Comparison of ENCODE assay signal across 15 cellular contexts in genomic region chr20:36819662-36820061, GRCh38. TPM values are rescaled to one million over a fixed set of nuclear protein-coding genes. Genes with fewer than 3 reads are reported as not detected.
A peak's percentile ranks its signal among the peaks of the same experiment; 100 is the strongest.
DNase-seq lines count a peak whose midpoint lies in the region; ATAC-seq and TF ChIP-seq lines count a peak whose summit lies in the region.
"Had no signal": no experiment of that assay in that cellular context is flagged by ENCODE, and none has a peak within 500 bp of the region (broad histone marks: within the 10 kb centered on the region; RNA-seq: fewer than 3 reads in every experiment).

No MANE protein-coding gene starts in this region.

- no peaks in the 10 kb centered on the region for H3K79me1 ChIP-seq in H9 (ENCODE audit: insufficient read depth, low read depth, low read length, poor library complexity, severe bottlenecking)

- H3K27me3 ChIP-seq in H9 (ENCODE audit: insufficient read depth, low read length) (no peaks in the 10 kb centered on the region), esophagus muscularis mucosa (no peaks in the 10 kb centered on the region), rectal smooth muscle tissue (ENCODE audit: control insufficient read depth, insufficient read depth, low read length) (no peaks in the 10 kb centered on the region)

- H3K4ac ChIP-seq in H9 (ENCODE audit: low read depth, low read length): no peak overlapping the region

- H3K4me3 ChIP-seq in esophagus muscularis mucosa (no peak overlapping the region), rectal smooth muscle tissue (ENCODE audit: low read length) (no peak overlapping the region)
- H3K4me3 ChIP-seq: skin epidermis had no signal

- no peak overlapping the region for H2BK120ac ChIP-seq in H9 (ENCODE audit: low read depth, low read length, poor library complexity, severe bottlenecking)

- no peak overlapping the region for H4K5ac ChIP-seq in H9 (ENCODE audit: insufficient read length, low read depth, low read length)

- H3K4me1 Mint-ChIP-seq in H9: peaks cover 18 to 23% of the 10 kb centered on the region in 2 experiments

- H3K4me1 ChIP-seq in H9 (ENCODE audit: insufficient read depth, low read length): no peaks in the 10 kb centered on the region
- H3K4me1 ChIP-seq in esophagus muscularis mucosa: peaks cover 44 to 64% (median 58%) of the 10 kb centered on the region in 4 donors
- H3K4me1 ChIP-seq in rectal smooth muscle tissue (ENCODE audit: control insufficient read depth, insufficient read depth, low read length): peaks cover 13% of the 10 kb centered on the region

- no peak overlapping the region; a peak in 1 of 5 replicates for H3K4me3 Mint-ChIP-seq in H9
- H3K4me3 Mint-ChIP-seq: activated T-cell treated with anti-CD3 and anti-CD28 coated beads, Interleukin-2, amount 50 U/mL, for 24 hours; IgD-negative memory B cell had no signal

- H3K56ac ChIP-seq in H9 (ENCODE audit: insufficient read length, low read depth, low read length): no peak overlapping the region

- no peaks in the 10 kb centered on the region for H3K27me3 Mint-ChIP-seq in H9 (ENCODE audit: low read depth)
- H3K27me3 Mint-ChIP-seq: activated T-cell treated with anti-CD3 and anti-CD28 coated beads, Interleukin-2, amount 50 U/mL, for 24 hours; IgD-negative memory B cell had no signal

- no peak overlapping the region for H3K9ac ChIP-seq in H9 (ENCODE audit: extremely low read depth, insufficient read length, low read length)
- H3K9ac ChIP-seq in rectal smooth muscle tissue (ENCODE audit: low read length): no peak overlapping the region

- H3K27ac ChIP-seq in H9 (ENCODE audit: insufficient read length, low read depth, low read length) (no peak overlapping the region), esophagus muscularis mucosa (replicated peaks in 1 of 4) (peak overlapping the region; percentile 65 to 77 (median 76)), rectal smooth muscle tissue (ENCODE audit: low read depth, low read length) (peak overlapping the region; percentile 34)

- H3K36me3 Mint-ChIP-seq in H9 (ENCODE audit: insufficient read depth in 1 of 3, low read depth in 3 of 3): peaks cover 7 to 50% (median 47%) of the 10 kb centered on the region in 3 experiments; a peak in 6 of 7 replicates

- no peaks in the 10 kb centered on the region for H3K9me3 ChIP-seq in H9 (ENCODE audit: control insufficient read depth, low read depth, low read length)
- no peaks in the 10 kb centered on the region for H3K9me3 ChIP-seq in esophagus muscularis mucosa

- H3K23ac ChIP-seq in H9 (ENCODE audit: insufficient read length, low read depth, low read length): no peak overlapping the region

- DNase-seq in H9: no peak
- DNase-seq in NCI-H2196 (lab: John Stamatoyannopoulos, UW; ENCODE audit: unreplicated experiment): peak; percentile 73
- no peak for DNase-seq in esophagus muscularis mucosa (ENCODE audit: extremely low spot score)
- DNase-seq in GM13976 (ENCODE audit: low spot score): no peak
- no peak for DNase-seq in head of caudate nucleus
- DNase-seq: activated T-cell treated with anti-CD3 and anti-CD28 coated beads, Interleukin-2, amount 50 U/mL, for 24 hours; Calu3; cerebellar nuclear complex; foreskin melanocyte had no signal

- in situ Hi-C loops in GM13976 (cut with MboI; ENCODE audit: low sequenced_read_pairs, unreplicated experiment): no loop called here

- no peak overlapping the region for H4K91ac ChIP-seq in H9 (ENCODE audit: insufficient read length, low read depth, low read length)

- H4K8ac ChIP-seq in H9 (replicated peaks; ENCODE audit: insufficient read length, low read depth, low read length): no peak overlapping the region

- H2BK20ac ChIP-seq in H9 (ENCODE audit: low read depth, low read length, poor library complexity, severe bottlenecking): no peak overlapping the region

- no peak for TF ChIP-seq CTCF in H9 (conservative IDR thresholded peaks at IDR 0.05)
- no peak for TF ChIP-seq CTCF in esophagus muscularis mucosa (IDR thresholded peaks at IDR 0.05)
- TF ChIP-seq CTCF in GM13976 (IDR thresholded peaks at IDR 0.05; ENCODE audit: borderline replicate concordance, control extremely low read depth, extremely low read depth, insufficient read depth, missing control alignments): no peak

- H2BK15ac ChIP-seq in H9 (ENCODE audit: low read depth, low read length): no peak overlapping the region

- H2BK12ac ChIP-seq in H9 (ENCODE audit: insufficient read length, low read depth, low read length): no peak overlapping the region

- H3K18ac ChIP-seq in H9 (ENCODE audit: insufficient read length, low read depth, low read length): no peak overlapping the region

- H2AK5ac ChIP-seq in H9 (ENCODE audit: insufficient read length, low read length): no peak overlapping the region

- no peak for TF ChIP-seq POLR2A in esophagus muscularis mucosa (IDR thresholded peaks at IDR 0.05; ENCODE audit: low read depth)

- TF ChIP-seq EP300 in esophagus muscularis mucosa (IDR thresholded peaks at IDR 0.05): no peak

- 0 out of 2 replicates have a peak overlapping the region, but pooled peaks have one; percentile 55 for H3K14ac ChIP-seq in H9 (ENCODE audit: insufficient read depth, low read length)

- WGBS in H9 (ENCODE audit: extremely low coverage, insufficient read length, low lambda C conversion rate): no CpG with 5 or more reads among the region's 5 CpGs
- WGBS in esophagus muscularis mucosa: 47% methylated on average over 5 of the region's 5 CpGs

- H2AFZ ChIP-seq in H9 (ENCODE audit: low read length): no peak overlapping the region

- no peak for ATAC-seq in HG02759 (IDR thresholded peaks at IDR 0.05; ENCODE audit: unreplicated experiment)
- no peak for ATAC-seq in HG03135 (IDR thresholded peaks at IDR 0.05; ENCODE audit: unreplicated experiment)

- no peaks in the 10 kb centered on the region for H4K20me1 ChIP-seq in H9 (ENCODE audit: control insufficient read depth, insufficient read depth, insufficient read length)

- H3K23me2 ChIP-seq in H9 (ENCODE audit: insufficient read length, low read depth, low read length, poor library complexity, severe bottlenecking): no peaks in the 10 kb centered on the region

- peak overlapping the region; percentile 58 for H2BK5ac ChIP-seq in H9 (ENCODE audit: insufficient read length, low read length)

- H3T11ph ChIP-seq in H9 (ENCODE audit: low read length): no peak overlapping the region

- H3K9me3 Mint-ChIP-seq in H9: no peaks in the 10 kb centered on the region
- H3K9me3 Mint-ChIP-seq: activated T-cell treated with anti-CD3 and anti-CD28 coated beads, Interleukin-2, amount 50 U/mL, for 24 hours; IgD-negative memory B cell had no signal

- peak overlapping the region; percentile 19 for H3K4me2 ChIP-seq in H9 (ENCODE audit: insufficient read depth, insufficient read length, low read length)

- peak overlapping the region; percentile 81 to 94 (median 84); a peak in 5 of 7 replicates for H3K27ac Mint-ChIP-seq in H9
- H3K27ac Mint-ChIP-seq: activated T-cell treated with anti-CD3 and anti-CD28 coated beads, Interleukin-2, amount 50 U/mL, for 24 hours; IgD-negative memory B cell had no signal

- peaks cover 20 to 52% (median 39%) of the 10 kb centered on the region in 4 donors for H3K36me3 ChIP-seq in esophagus muscularis mucosa
- peaks cover 6% of the 10 kb centered on the region for H3K36me3 ChIP-seq in rectal smooth muscle tissue (ENCODE audit: control insufficient read depth, insufficient read depth, low read length)

- no peaks in the 10 kb centered on the region for H3K79me2 ChIP-seq in H9 (ENCODE audit: insufficient read depth, low read length)

- intact Hi-C loops in esophagus muscularis mucosa (cut with DNase I): no loop called here
- intact Hi-C loops in head of caudate nucleus (cut with DNase I): no loop called here

RNA-seq across cellular contexts. Expression of gene DSN1, which starts 46.1 kb away (rescaled TPM):
- total RNA-seq in H9 (2021) (20.6 and 22.8 TPM in 2 replicates), esophagus muscularis mucosa (1 to 10 TPM; 5.1 to 7.5 (median 6.3) TPM)

RNA-seq across cellular contexts. Expression of gene TLDC2, which starts 56.3 kb away (rescaled TPM):
- 0.11 TPM in 1 of 2 replicates, not detected in the other for total RNA-seq in H9 (2021)
- under 1 TPM in 3 of 4 donors, not detected in 1; 0.34 to 0.66 (median 0.42) TPM for total RNA-seq in esophagus muscularis mucosa
- total RNA-seq: mesenteric fat pad had no signal
